ENCODE assay signal across 1 cellular context in the genomic region with DNA sequence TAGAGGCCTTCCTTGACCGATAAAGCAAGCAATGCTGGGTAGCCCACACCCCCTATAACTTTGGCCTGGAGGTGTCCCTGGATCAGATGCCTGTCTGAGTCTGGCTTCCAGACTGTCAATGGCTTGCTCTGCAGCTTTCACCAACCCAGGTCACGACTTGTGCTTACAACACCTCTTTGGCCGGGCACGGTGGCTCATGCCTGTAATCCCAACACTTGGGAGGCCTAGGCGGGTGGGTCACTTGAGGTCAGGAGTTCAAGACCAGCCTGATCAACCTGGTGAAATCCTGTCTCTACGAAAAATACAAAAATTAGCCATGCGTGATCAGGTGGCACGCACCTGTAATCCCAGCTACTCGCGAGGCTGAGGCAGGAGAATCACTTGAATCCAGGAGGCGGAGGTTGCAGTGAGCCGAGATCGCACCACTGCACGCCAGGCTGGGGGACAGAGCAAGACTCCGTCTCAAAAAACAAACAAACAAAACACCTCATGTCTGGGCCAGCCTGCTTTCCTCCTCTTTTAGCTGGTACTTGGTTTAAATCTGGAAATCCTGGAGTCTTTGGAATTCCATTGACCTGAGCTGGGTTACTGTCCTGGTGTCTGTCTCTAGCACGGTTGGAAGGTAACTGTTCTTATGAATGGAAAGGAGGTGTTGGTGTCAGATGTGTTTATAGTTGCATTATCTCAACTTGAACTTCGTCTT.
TF ChIP-seq lines count a peak whose summit lies in the region.

No MANE protein-coding gene starts in this region.

TF ChIP-seq in SK-N-SH, 30 proteins besides CTCF, POLR2A, EP300 and RAD21 (continued from another document):
- TF ChIP-seq, protein P1, sequence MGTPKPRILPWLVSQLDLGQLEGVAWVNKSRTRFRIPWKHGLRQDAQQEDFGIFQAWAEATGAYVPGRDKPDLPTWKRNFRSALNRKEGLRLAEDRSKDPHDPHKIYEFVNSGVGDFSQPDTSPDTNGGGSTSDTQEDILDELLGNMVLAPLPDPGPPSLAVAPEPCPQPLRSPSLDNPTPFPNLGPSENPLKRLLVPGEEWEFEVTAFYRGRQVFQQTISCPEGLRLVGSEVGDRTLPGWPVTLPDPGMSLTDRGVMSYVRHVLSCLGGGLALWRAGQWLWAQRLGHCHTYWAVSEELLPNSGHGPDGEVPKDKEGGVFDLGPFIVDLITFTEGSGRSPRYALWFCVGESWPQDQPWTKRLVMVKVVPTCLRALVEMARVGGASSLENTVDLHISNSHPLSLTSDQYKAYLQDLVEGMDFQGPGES (IDR thresholded peaks at IDR 0.05; ENCODE audit: low read depth, low read length), result no peak
- no peak for TF ChIP-seq CHD2 (IDR thresholded peaks at IDR 0.05; ENCODE audit: low read length, partially characterized antibody)
